ENCODE assay signal across 20 cellular contexts in the genomic region with DNA sequence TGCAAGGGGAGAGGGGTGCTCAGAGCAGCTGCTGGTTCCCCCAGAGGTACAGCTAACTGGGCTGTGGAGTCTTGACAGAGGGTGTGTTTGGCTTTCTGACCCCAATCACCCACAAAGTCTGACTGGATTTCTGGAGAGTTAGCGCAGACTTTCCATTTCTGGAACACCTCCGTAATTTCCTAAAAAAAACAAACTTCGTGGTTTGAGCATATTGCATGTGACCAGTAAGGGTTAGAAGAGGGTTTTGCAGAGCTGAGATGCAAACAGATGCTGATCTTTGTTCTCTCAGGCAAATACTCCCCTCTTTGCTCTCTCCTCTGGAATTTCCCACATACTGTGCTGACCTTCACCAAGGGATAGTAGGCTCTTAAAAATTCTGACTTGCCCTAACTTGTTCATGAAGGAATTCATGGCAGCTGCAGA. TPM values are rescaled to one million over a fixed set of nuclear protein-coding genes. Genes with fewer than 3 reads are reported as not detected.
DNase-seq lines count a peak whose midpoint lies in the region; ATAC-seq and TF ChIP-seq lines count a peak whose summit lies in the region.
"Had no signal": no experiment of that assay in that cellular context is flagged by ENCODE, and none has a peak within 500 bp of the region (broad histone marks: within the 10 kb centered on the region; RNA-seq: fewer than 3 reads in every experiment).

No MANE protein-coding gene starts in this region.

- no TSS peak for BruUV-seq in OCI-LY7 (replicated peaks; lab: Mats Ljungman, UMichigan)

- H3K27me3 Mint-ChIP-seq in mesothelial cell of epicardium (ENCODE audit: low read depth) = no peaks in the 10 kb centered on the region

- H3K36me3 Mint-ChIP-seq in mesothelial cell of epicardium = no peaks in the 10 kb centered on the region

- H3K79me2 ChIP-seq in OCI-LY7 (ENCODE audit: insufficient read depth, low read depth, low read length) = no peaks in the 10 kb centered on the region

- H3K27ac Mint-ChIP-seq in mesothelial cell of epicardium = peak overlapping the region; percentile 66
- H3K27ac Mint-ChIP-seq: progenitor cell of endocrine pancreas had no signal

- peaks cover 3% of the 10 kb centered on the region for H3K4me1 ChIP-seq in NT2/D1 (ENCODE audit: insufficient read depth, insufficient read length)
- no peaks in the 10 kb centered on the region for H3K4me1 ChIP-seq in OCI-LY7 (ENCODE audit: insufficient read depth, low read length, poor library complexity, severe bottlenecking)
- H3K4me1 ChIP-seq: ascending aorta had no signal

- H3K9me3 ChIP-seq in NT2/D1 (ENCODE audit: insufficient read depth, low read length) (no peaks in the 10 kb centered on the region), OCI-LY7 (ENCODE audit: low read length) (no peaks in the 10 kb centered on the region)
- H3K9me3 ChIP-seq: ascending aorta; BLaER1 treated with 17β-estradiol and CSF1 and Interleukin-3, amounts not matched to agents 10 nM and 100 nM; vagina had no signal

- ATAC-seq in HG03521 (IDR thresholded peaks at IDR 0.05; ENCODE audit: unreplicated experiment) = no peak

- H3K36me3 ChIP-seq in NT2/D1 (ENCODE audit: insufficient read depth, insufficient read length, low read length) = no peaks in the 10 kb centered on the region
- no peaks in the 10 kb centered on the region for H3K36me3 ChIP-seq in OCI-LY7 (ENCODE audit: insufficient read depth, low read length)
- H3K36me3 ChIP-seq: ascending aorta; BLaER1 treated with 17β-estradiol and CSF1 and Interleukin-3, amounts not matched to agents 10 nM and 100 nM; vagina had no signal

- H3K27ac ChIP-seq in OCI-LY7 (ENCODE audit: low read depth, low read length, poor library complexity, severe bottlenecking) = no peak overlapping the region
- H3K27ac ChIP-seq: ascending aorta; BLaER1 treated with 17β-estradiol and CSF1 and Interleukin-3, amounts not matched to agents 10 nM and 100 nM; vagina had no signal

- no peaks in the 10 kb centered on the region for H3K27me3 ChIP-seq in NT2/D1 (ENCODE audit: insufficient read depth, insufficient read length)
- H3K27me3 ChIP-seq: ascending aorta; BLaER1 treated with 17β-estradiol and CSF1 and Interleukin-3, amounts not matched to agents 10 nM and 100 nM; vagina had no signal

- peaks cover 4% of the 10 kb centered on the region; the same call in 1 of the 2 replicates for H3K9me2 ChIP-seq in OCI-LY7 (ENCODE audit: insufficient read depth, low read length)

- H2AFZ ChIP-seq in OCI-LY7 (ENCODE audit: low read length) = no peak overlapping the region

- TF ChIP-seq CTCF in mesothelial cell of epicardium (IDR thresholded peaks at IDR 0.05; ENCODE audit: unreplicated experiment) (no peak), OCI-LY7 (conservative IDR thresholded peaks at IDR 0.05; ENCODE audit: low read length) (no peak)

- intact Hi-C loops in OCI-LY7 (cut with micrococcal nuclease; ENCODE audit: unreplicated experiment) = no loop called here

- CTCF ChIA-PET in OCI-LY7 (lab: Charles Lee; ENCODE audit: unreplicated experiment) = no interaction called here

- peak; percentile 34 for DNase-seq in AG20443 (ENCODE audit: low spot score)
- DNase-seq in NT2/D1 (ENCODE audit: low read depth, low spot score) = peak; percentile 36
- peak; percentile 41 for DNase-seq in epidermal melanocyte (ENCODE audit: insufficient read length, low spot score)
- DNase-seq in mesothelial cell of epicardium (ENCODE audit: low spot score in 2 of 2, unreplicated experiment in 2 of 2) = no peak
- no peak for DNase-seq in activated effector memory CD4-positive, alpha-beta T cell treated with Interleukin-2 at 50 U/mL for 16 hours
- no peak for DNase-seq in OCI-LY7 (ENCODE audit: low spot score)
- DNase-seq in SW480 (ENCODE audit: low spot score) = no peak
- DNase-seq: activated CD4-positive, alpha-beta T cell treated with anti-CD3 and anti-CD28 coated beads for 4 hours; activated T-cell treated with anti-CD3 and anti-CD28 coated beads, Interleukin-2, amount 50 U/mL, for 48 hours; H7; midbrain; NCI-H510A; stimulated activated CD4-positive, alpha-beta T cell treated with anti-CD3 and anti-CD28 coated beads, Interleukin-1b, Interleukin-23, amount 100 ng/mL, for 48 hours had no signal

- H3K4me3 Mint-ChIP-seq in mesothelial cell of epicardium = no peak overlapping the region

- POLR2A ChIA-PET in OCI-LY7 (lab: Charles Lee) = interaction anchor here (0.5 kb wide), 1 partner anchor 25 kb away, joined by 3 read pairs; no protein-coding TSS in a partner anchor

- no peaks in the 10 kb centered on the region for H4K20me1 ChIP-seq in OCI-LY7 (ENCODE audit: insufficient read depth, low read length)
- H4K20me1 ChIP-seq: BLaER1 treated with 17β-estradiol and CSF1 and Interleukin-3, amounts not matched to agents 10 nM and 100 nM had no signal

- no peak overlapping the region for H3K4me2 ChIP-seq in OCI-LY7 (ENCODE audit: low read length)
- H3K4me2 ChIP-seq: BLaER1 treated with 17β-estradiol and CSF1 and Interleukin-3, amounts not matched to agents 10 nM and 100 nM had no signal

- no peak overlapping the region for H3K9ac ChIP-seq in NT2/D1 (ENCODE audit: insufficient read length, low read depth)
- H3K9ac ChIP-seq: BLaER1 treated with 17β-estradiol and CSF1 and Interleukin-3, amounts not matched to agents 10 nM and 100 nM had no signal

- peaks cover 10% of the 10 kb centered on the region for H3K9me3 Mint-ChIP-seq in mesothelial cell of epicardium

- H3K4me1 Mint-ChIP-seq in mesothelial cell of epicardium = peaks cover 48% of the 10 kb centered on the region

- H3K4me3 ChIP-seq in NT2/D1 (ENCODE audit: insufficient read length, low read depth) (no peak overlapping the region), OCI-LY7 (ENCODE audit: low read depth, low read length, poor library complexity, severe bottlenecking) (no peak overlapping the region)
- H3K4me3 ChIP-seq: ascending aorta; BLaER1 treated with 17β-estradiol and CSF1 and Interleukin-3, amounts not matched to agents 10 nM and 100 nM; vagina had no signal

RNA-seq across cellular contexts. Expression of gene TMEM247, which starts 44.5 kb away (rescaled TPM):
- total RNA-seq in mesothelial cell of epicardium (not detected in 3 replicates), OCI-LY7 (2022) (not detected in 2 replicates)
- not detected in 2 replicates for total RNA-seq in OCI-LY7 (2014; rRNA removed; shearing (Covaris generic))
- total RNA-seq: ascending aorta; H7; HT1080; progenitor cell of endocrine pancreas; T-helper 2 cell treated with Interferon-gamma antibody and Interleukin-4, amounts not matched to agents 100 ng/mL and 5 ng/mL, for 36 hours; vagina had no signal

Comparison
In these comparisons a context has a peak if more than half of its experiments do, and no peak if none do; other contexts are left out.
1. DNase-seq: peak in AG20443 (single experiment), NT2/D1 (single experiment) and epidermal melanocyte (single experiment); none in mesothelial cell of epicardium (0 of 2), activated effector memory CD4-positive, alpha-beta T cell treated with Interleukin-2 at 50 U/mL for 16 hours (single experiment), OCI-LY7 (single experiment) and SW480 (single experiment).